ENCODE assay signal across 11 cellular contexts in the genomic region with DNA sequence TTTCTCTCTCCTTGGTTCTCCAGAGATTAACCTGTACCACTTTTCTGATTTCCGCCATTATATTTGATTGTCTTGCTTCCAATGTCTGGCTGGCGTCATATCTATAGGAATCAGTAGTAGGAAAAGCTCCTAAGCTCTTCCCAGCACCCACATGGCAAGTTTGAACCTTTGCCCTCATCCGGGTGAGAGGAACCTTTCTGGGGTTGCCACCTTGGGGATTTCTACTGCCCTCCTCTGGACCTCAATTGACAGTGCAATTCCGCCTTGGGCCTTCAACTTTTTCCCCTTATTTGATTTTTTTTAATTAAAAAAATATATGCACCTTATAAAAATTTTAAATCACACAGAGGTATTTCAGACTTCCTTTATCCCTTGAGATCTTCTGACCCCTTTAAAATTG. TPM values are rescaled to one million over a fixed set of nuclear protein-coding genes. Genes with fewer than 3 reads are reported as not detected.
DNase-seq lines count a peak whose midpoint lies in the region; FAIRE-seq and TF ChIP-seq lines count a peak whose summit lies in the region.
"Had no signal": no experiment of that assay in that cellular context is flagged by ENCODE, and none has a peak within 500 bp of the region (broad histone marks: within the 10 kb centered on the region; RNA-seq: fewer than 3 reads in every experiment).

No MANE protein-coding gene starts in this region.

- H3K4me1 Mint-ChIP-seq in T-helper 2 cell treated with Interferon-gamma antibody and Interleukin-4, amounts not matched to agents 5 μg/mL and 100 μg/mL, for 36 hours (ENCODE audit: low read depth): no peaks in the 10 kb centered on the region

- no peak overlapping the region for H3K9ac ChIP-seq in endothelial cell of umbilical vein (replicated peaks; ENCODE audit: extremely low read depth, insufficient read depth, low read length)

- no peak overlapping the region for H3K4me2 ChIP-seq in endothelial cell of umbilical vein (ENCODE audit: insufficient read depth, low read length)

- H3K27ac ChIP-seq in A673 (ENCODE audit: low read depth, low read length, poor library complexity, severe bottlenecking): no peak overlapping the region
- H3K27ac ChIP-seq in endothelial cell of umbilical vein (ENCODE audit: insufficient read depth, low read depth, low read length): no peak overlapping the region
- H3K27ac ChIP-seq: ovary had no signal

- CTCF ChIA-PET in A673 (lab: Charles Lee): interaction anchor here (0.6 kb wide), 1 partner anchor 120 kb away, joined by 6 read pairs; no protein-coding TSS in a partner anchor
- CTCF ChIA-PET in endothelial cell of umbilical vein (lab: Charles Lee): no interaction called here

- no peaks in the 10 kb centered on the region for H3K36me3 Mint-ChIP-seq in T-helper 2 cell treated with Interferon-gamma antibody and Interleukin-4, amounts not matched to agents 5 μg/mL and 100 μg/mL, for 36 hours (ENCODE audit: low read depth)

- H3K36me3 ChIP-seq in A673 (ENCODE audit: insufficient read depth, low read length, poor library complexity, severe bottlenecking) (no peaks in the 10 kb centered on the region), endothelial cell of umbilical vein (ENCODE audit: control insufficient read depth in 2 of 2, extremely low read depth in 1 of 2, insufficient read depth in 2 of 2, low read length in 2 of 2) (no peaks in the 10 kb centered on the region)
- H3K36me3 ChIP-seq: ovary had no signal

- H3K4me1 ChIP-seq in A673 (ENCODE audit: insufficient read depth, low read length, poor library complexity, severe bottlenecking) (peaks cover 27% of the 10 kb centered on the region), endothelial cell of umbilical vein (ENCODE audit: control insufficient read depth, extremely low read depth, insufficient read depth, low read length) (no peaks in the 10 kb centered on the region)

- H3K9me3 ChIP-seq in A673 (ENCODE audit: low read depth, low read length, poor library complexity, severe bottlenecking): no peaks in the 10 kb centered on the region
- H3K9me3 ChIP-seq in endothelial cell of umbilical vein (replicated peaks; ENCODE audit: control insufficient read depth, insufficient read depth, low read length): no peaks in the 10 kb centered on the region
- H3K9me3 ChIP-seq: ovary had no signal

- H3K79me2 ChIP-seq in endothelial cell of umbilical vein (ENCODE audit: control insufficient read depth, insufficient read depth, low read length): no peaks in the 10 kb centered on the region

- BruUV-seq in A673 (replicated peaks; lab: Mats Ljungman, UMichigan) (no TSS peak), endothelial cell of umbilical vein (replicated peaks; lab: Mats Ljungman, UMichigan) (no TSS peak)

- intact Hi-C loops in A673 (cut with micrococcal nuclease; ENCODE audit: unreplicated experiment): no loop called here
- intact Hi-C loops in endothelial cell of umbilical vein (cut with micrococcal nuclease): no loop called here

- no peak overlapping the region for H3K4me3 Mint-ChIP-seq in T-helper 2 cell treated with Interferon-gamma antibody and Interleukin-4, amounts not matched to agents 5 μg/mL and 100 μg/mL, for 36 hours
- H3K4me3 Mint-ChIP-seq: activated CD8-positive, alpha-beta T cell treated with anti-CD3 and anti-CD28 coated beads, Interleukin-2, amount 10 ng/mL, durations not matched to agents 7 days and 5 days had no signal

- H3K9me1 ChIP-seq in endothelial cell of umbilical vein (replicated peaks; ENCODE audit: control insufficient read depth, extremely low read depth, insufficient read depth, low read length): no peaks in the 10 kb centered on the region

- no peak for FAIRE-seq in endothelial cell of umbilical vein (lab: Jason Lieb, UNC)

- H4K20me1 ChIP-seq in endothelial cell of umbilical vein (replicated peaks; ENCODE audit: control insufficient read depth, extremely low read depth, insufficient read depth, low read length): no peaks in the 10 kb centered on the region

- DNase-seq in A673 (ENCODE audit: low spot score): peak; percentile 50
- no peak for DNase-seq in GM12864 (ENCODE audit: low read depth)
- peak; percentile 32 for DNase-seq in NAMALWA (ENCODE audit: low spot score)
- DNase-seq in endothelial cell of umbilical vein (ENCODE audit: low read depth, low spot score): no peak
- no peak for DNase-seq in midbrain (lab: John Stamatoyannopoulos, UW)
- no peak for DNase-seq in T-helper 2 cell treated with Interferon-gamma antibody and Interleukin-4, amounts not matched to agents 5 μg/mL and 100 μg/mL, for 36 hours (ENCODE audit: low spot score)
- DNase-seq in NCI-H2171 (lab: John Stamatoyannopoulos, UW): no peak
- DNase-seq in NCI-H2081 (lab: John Stamatoyannopoulos, UW): no peak
- DNase-seq: activated CD8-positive, alpha-beta T cell treated with anti-CD3 and anti-CD28 coated beads, Interleukin-2, amount 10 ng/mL, durations not matched to agents 7 days and 5 days; NCI-H748 treated with DMSO at 0.1 percent for 48 hours; ovary had no signal

- dilution Hi-C loops in endothelial cell of umbilical vein (cut with MboI; ENCODE audit: extremely low pct_ligation_motif_present, low sequenced_read_pairs): no loop called here

- H3K27me3 ChIP-seq in A673 (replicated peaks; ENCODE audit: insufficient read depth, low read depth, low read length, poor library complexity) (no peaks in the 10 kb centered on the region), endothelial cell of umbilical vein (ENCODE audit: control insufficient read depth in 2 of 2, insufficient read depth in 2 of 2, low read length in 2 of 2) (no peaks in the 10 kb centered on the region)
- H3K27me3 ChIP-seq: ovary had no signal

- TF ChIP-seq CTCF in A673 (conservative IDR thresholded peaks at IDR 0.05; ENCODE audit: low read depth, low read length): peak; percentile 49; the same call in 1 of the 2 replicates
- TF ChIP-seq CTCF in GM12864 (IDR thresholded peaks at IDR 0.05; ENCODE audit: low read depth, low read length, missing control alignments): peak; percentile 46
- peak; percentile 11 to 35 for TF ChIP-seq CTCF in endothelial cell of umbilical vein (IDR thresholded peaks at IDR 0.05; ENCODE audit: extremely low read depth in 1 of 2, insufficient read depth in 1 of 2, low read depth in 1 of 2, low read length in 2 of 2)

- H3K9me3 Mint-ChIP-seq in T-helper 2 cell treated with Interferon-gamma antibody and Interleukin-4, amounts not matched to agents 5 μg/mL and 100 μg/mL, for 36 hours: no peaks in the 10 kb centered on the region

- POLR2A ChIA-PET in A673 (lab: Charles Lee; ENCODE audit: low non-redundant PET): no interaction called here
- POLR2A ChIA-PET in endothelial cell of umbilical vein (lab: Charles Lee): no interaction called here

- H3K27ac Mint-ChIP-seq in T-helper 2 cell treated with Interferon-gamma antibody and Interleukin-4, amounts not matched to agents 5 μg/mL and 100 μg/mL, for 36 hours: no peak overlapping the region
- H3K27ac Mint-ChIP-seq: activated CD8-positive, alpha-beta T cell treated with anti-CD3 and anti-CD28 coated beads, Interleukin-2, amount 10 ng/mL, durations not matched to agents 7 days and 5 days had no signal

- no peak overlapping the region for H2AFZ ChIP-seq in endothelial cell of umbilical vein (ENCODE audit: low read depth, low read length)

- no peak for TF ChIP-seq POLR2A in endothelial cell of umbilical vein (IDR thresholded peaks at IDR 0.05; ENCODE audit: low read depth, low read length)

- H3K27me3 Mint-ChIP-seq in T-helper 2 cell treated with Interferon-gamma antibody and Interleukin-4, amounts not matched to agents 5 μg/mL and 100 μg/mL, for 36 hours (ENCODE audit: low read depth): peaks cover 15% of the 10 kb centered on the region

- H3K4me3 ChIP-seq in A673 (ENCODE audit: low read depth, low read length, poor library complexity, severe bottlenecking) (no peak overlapping the region), GM12864 (ENCODE audit: low read depth, low read length) (no peak overlapping the region), endothelial cell of umbilical vein (replicated peaks in 1 of 3; ENCODE audit: insufficient read depth in 1 of 3, low read depth in 1 of 3, low read length in 3 of 3) (no peak overlapping the region)
- H3K4me3 ChIP-seq: ovary had no signal

TF ChIP-seq in endothelial cell of umbilical vein, 7 proteins besides CTCF, POLR2A, EP300 and RAD21:
- TF ChIP-seq MYC (IDR thresholded peaks at IDR 0.05; ENCODE audit: low read depth, low read length) (no peak), EZH2 (IDR thresholded peaks at IDR 0.05; ENCODE audit: borderline replicate concordance, low read depth, low read length, severe bottlenecking) (no peak), GATA2 (IDR thresholded peaks at IDR 0.05; ENCODE audit: insufficient read depth, insufficient read length, low read depth, low read length) (no peak), FOS (IDR thresholded peaks at IDR 0.05; ENCODE audit: borderline replicate concordance, insufficient read depth, low read length) (no peak), POLR2AphosphoS5 (IDR thresholded peaks at IDR 0.05; ENCODE audit: insufficient read depth, low read depth, low read length) (no peak), JUN (IDR thresholded peaks at IDR 0.05; ENCODE audit: borderline replicate concordance, insufficient read depth, insufficient read length, low read depth) (no peak)
- TF ChIP-seq, protein P1, sequence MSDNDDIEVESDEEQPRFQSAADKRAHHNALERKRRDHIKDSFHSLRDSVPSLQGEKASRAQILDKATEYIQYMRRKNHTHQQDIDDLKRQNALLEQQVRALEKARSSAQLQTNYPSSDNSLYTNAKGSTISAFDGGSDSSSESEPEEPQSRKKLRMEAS (IDR thresholded peaks at IDR 0.05; ENCODE audit: insufficient read depth, insufficient read length): no peak

RNA-seq across cellular contexts. Expression of a gene that starts 2.0 kb away (rescaled TPM):
- total RNA-seq in A673 (2021): not detected in 2 replicates
- not detected in 2 replicates for total RNA-seq in endothelial cell of umbilical vein
- polyA plus RNA-seq in endothelial cell of umbilical vein: not detected in 2 replicates
- polyA plus RNA-seq in endothelial cell of umbilical vein (2011; cell fraction: cytosol; rRNA removed): not detected in 2 replicates
- not detected in 2 replicates for polyA plus RNA-seq in endothelial cell of umbilical vein (2011; cell fraction: nucleus; rRNA removed)
- polyA plus RNA-seq in endothelial cell of umbilical vein (2012): not detected in 2 replicates
- not detected in 2 replicates for polyA minus RNA-seq in endothelial cell of umbilical vein
- not detected for polyA minus RNA-seq in endothelial cell of umbilical vein (2011; cell fraction: cytosol; rRNA and poly(A)+ RNA removed)
- polyA minus RNA-seq in endothelial cell of umbilical vein (2011; cell fraction: nucleus; rRNA and poly(A)+ RNA removed): not detected in 2 replicates
- total RNA-seq: activated CD8-positive, alpha-beta T cell treated with anti-CD3 and anti-CD28 coated beads, Interleukin-2, amount 10 ng/mL, durations not matched to agents 7 days and 5 days; ovary had no signal
- polyA plus RNA-seq: ovary had no signal

RNA-seq across cellular contexts. Expression of a gene that starts 34.4 kb away (rescaled TPM):
- total RNA-seq in A673 (2021) (88.5 and 93.1 TPM in 2 replicates), endothelial cell of umbilical vein (29.5 and 31.8 TPM in 2 replicates)
- polyA plus RNA-seq in endothelial cell of umbilical vein: 6.9 and 9.1 TPM in 2 replicates
- 10.8 and 11.1 TPM in 2 replicates for polyA plus RNA-seq in endothelial cell of umbilical vein (2011; cell fraction: cytosol; rRNA removed)
- polyA plus RNA-seq in endothelial cell of umbilical vein (2011; cell fraction: nucleus; rRNA removed): 23.0 and 32.7 TPM in 2 replicates
- 18.4 and 27.5 TPM in 2 replicates for polyA plus RNA-seq in endothelial cell of umbilical vein (2012)
- 23.3 and 29.5 TPM in 2 replicates for polyA minus RNA-seq in endothelial cell of umbilical vein
- polyA minus RNA-seq in endothelial cell of umbilical vein (2011; cell fraction: cytosol; rRNA and poly(A)+ RNA removed): 14.3 TPM
- polyA minus RNA-seq in endothelial cell of umbilical vein (2011; cell fraction: nucleus; rRNA and poly(A)+ RNA removed): 30.4 and 47.4 TPM in 2 replicates

Comparison
In these comparisons a context has a peak if more than half of its experiments do, and no peak if none do; other contexts are left out.
1. DNase-seq: peak in A673 (single experiment) and NAMALWA (single experiment); none in GM12864 (single experiment), endothelial cell of umbilical vein (single experiment), midbrain (single experiment), T-helper 2 cell treated with Interferon-gamma antibody and Interleukin-4, amounts not matched to agents 5 μg/mL and 100 μg/mL, for 36 hours (single experiment), NCI-H2171 (single experiment) and NCI-H2081 (0 of 2).
2. Peak in every context shown above with its lines, with median percentiles within 50 percentile points of each other: CTCF ChIP-seq.